8 cellular contexts compared by ENCODE assay signal in genomic region chr5:83524345-83524744, GRCh38. TPM values are rescaled to one million over a fixed set of nuclear protein-coding genes. Genes with fewer than 3 reads are reported as not detected.
"Had no signal": no experiment of that assay in that cellular context is flagged by ENCODE, and none has a peak within 500 bp of the region (broad histone marks: within the 10 kb centered on the region; RNA-seq: fewer than 3 reads in every experiment).

No MANE protein-coding gene starts in this region.

- H3K9me3 ChIP-seq: HAP-1 had no signal

- H3K4me3 ChIP-seq: GM23248, HAP-1, K562 had no signal

- DNase-seq: GM23248, GOT3, H7, IMR-90 had no signal

- H3K4me1 ChIP-seq: HAP-1 had no signal

- ATAC-seq: HCT116, K562 had no signal

- H3K27ac ChIP-seq: GM23248 had no signal

- H3K36me3 ChIP-seq: HAP-1 had no signal

- H2AFZ ChIP-seq: GM23248 had no signal

- H3K9ac ChIP-seq: GM23248 had no signal

RNA-seq across cellular contexts. Expression of gene VCAN, which starts 52.8 kb away (rescaled TPM):
- total RNA-seq: HT-29 had no signal
